In genomic region chr6:158938811-158939254, GRCh38 we compare ENCODE assay signal across 8 cellular contexts.
DNase-seq lines count a peak whose midpoint lies in the region; FAIRE-seq and TF ChIP-seq lines count a peak whose summit lies in the region.

No MANE protein-coding gene starts in this region.

- no peaks in the 10 kb centered on the region for H3K36me3 Mint-ChIP-seq in T-helper 2 cell treated with Interferon-gamma antibody and Interleukin-4, amounts not matched to agents 5 μg/mL and 100 μg/mL, for 36 hours (ENCODE audit: low read depth)

- no peak for FAIRE-seq in small intestine (lab: Jason Lieb, UNC)

- H3K27ac Mint-ChIP-seq in T-helper 2 cell treated with Interferon-gamma antibody and Interleukin-4, amounts not matched to agents 5 μg/mL and 100 μg/mL, for 36 hours: no peak overlapping the region

- H3K4me3 ChIP-seq in foreskin fibroblast (ENCODE audit: low read depth in 1 of 2, low read length in 2 of 2) (peak overlapping the region; percentile 26 to 41), small intestine (ENCODE audit: low read depth in 1 of 2, low read length in 2 of 2) (peak overlapping the region in 1 of 2 donors; percentile 44)

- no peaks in the 10 kb centered on the region for H3K36me3 ChIP-seq in small intestine (ENCODE audit: control insufficient read depth in 2 of 2, insufficient read depth in 2 of 2, low read length in 2 of 2)

- H3K27ac ChIP-seq in small intestine (ENCODE audit: low read depth in 1 of 2, low read length in 1 of 2): no peak overlapping the region

- H3K27me3 Mint-ChIP-seq in T-helper 2 cell treated with Interferon-gamma antibody and Interleukin-4, amounts not matched to agents 5 μg/mL and 100 μg/mL, for 36 hours (ENCODE audit: low read depth): peaks cover 27% of the 10 kb centered on the region

- no peaks in the 10 kb centered on the region for H3K27me3 ChIP-seq in small intestine (ENCODE audit: control insufficient read depth in 2 of 2, insufficient read depth in 2 of 2, low read length in 2 of 2)

- WGBS in small intestine, 3 donors: 19 to 37% (median 29%) methylated on average over 21 to 23 of the region's 23 CpGs

- no peak for TF ChIP-seq CTCF in foreskin fibroblast (IDR thresholded peaks at IDR 0.05; ENCODE audit: low read depth, low read length)

- H3K4me1 Mint-ChIP-seq in T-helper 2 cell treated with Interferon-gamma antibody and Interleukin-4, amounts not matched to agents 5 μg/mL and 100 μg/mL, for 36 hours (ENCODE audit: low read depth): peaks cover 6% of the 10 kb centered on the region

- peak overlapping the region; percentile 74 for H3K4me3 Mint-ChIP-seq in T-helper 2 cell treated with Interferon-gamma antibody and Interleukin-4, amounts not matched to agents 5 μg/mL and 100 μg/mL, for 36 hours

- H3K9me3 ChIP-seq in small intestine (ENCODE audit: control insufficient read depth, low read depth): no peaks in the 10 kb centered on the region

- DNase-seq in GM03348 (ENCODE audit: low spot score) (peak; percentile 67), foreskin fibroblast (peak in 1 of 2 donors; percentile 44), small intestine (peak; percentile 72), activated gamma-delta T cell treated with Interleukin-2 at 50 U/mL for 16 hours (no peak), NCI-H1417 (lab: John Stamatoyannopoulos, UW) (no peak), DMS114 treated with DMSO at 0.1 percent for 48 hours (lab: John Stamatoyannopoulos, UW; ENCODE audit: unreplicated experiment) (no peak), Kasumi-1 (lab: John Stamatoyannopoulos, UW) (no peak)
- DNase-seq in T-helper 2 cell treated with Interferon-gamma antibody and Interleukin-4, amounts not matched to agents 5 μg/mL and 100 μg/mL, for 36 hours (ENCODE audit: low spot score): no peak

- H3K4me1 ChIP-seq in small intestine (ENCODE audit: control insufficient read depth in 2 of 2, insufficient read depth in 1 of 2, low read depth in 1 of 2, low read length in 1 of 2): no peaks in the 10 kb centered on the region

- peaks cover 5% of the 10 kb centered on the region for H3K9me3 Mint-ChIP-seq in T-helper 2 cell treated with Interferon-gamma antibody and Interleukin-4, amounts not matched to agents 5 μg/mL and 100 μg/mL, for 36 hours

Comparison
In these comparisons a context has a peak if more than half of its experiments do, and no peak if none do; other contexts are left out.
1. DNase-seq: peak in GM03348 (single experiment) and small intestine (single experiment); none in T-helper 2 cell treated with Interferon-gamma antibody and Interleukin-4, amounts not matched to agents 5 μg/mL and 100 μg/mL, for 36 hours (single experiment), activated gamma-delta T cell treated with Interleukin-2 at 50 U/mL for 16 hours (single experiment), NCI-H1417 (0 of 3), DMS114 treated with DMSO at 0.1 percent for 48 hours (single experiment) and Kasumi-1 (0 of 2).